ENCODE assay signal across 1 cellular context in the genomic region with DNA sequence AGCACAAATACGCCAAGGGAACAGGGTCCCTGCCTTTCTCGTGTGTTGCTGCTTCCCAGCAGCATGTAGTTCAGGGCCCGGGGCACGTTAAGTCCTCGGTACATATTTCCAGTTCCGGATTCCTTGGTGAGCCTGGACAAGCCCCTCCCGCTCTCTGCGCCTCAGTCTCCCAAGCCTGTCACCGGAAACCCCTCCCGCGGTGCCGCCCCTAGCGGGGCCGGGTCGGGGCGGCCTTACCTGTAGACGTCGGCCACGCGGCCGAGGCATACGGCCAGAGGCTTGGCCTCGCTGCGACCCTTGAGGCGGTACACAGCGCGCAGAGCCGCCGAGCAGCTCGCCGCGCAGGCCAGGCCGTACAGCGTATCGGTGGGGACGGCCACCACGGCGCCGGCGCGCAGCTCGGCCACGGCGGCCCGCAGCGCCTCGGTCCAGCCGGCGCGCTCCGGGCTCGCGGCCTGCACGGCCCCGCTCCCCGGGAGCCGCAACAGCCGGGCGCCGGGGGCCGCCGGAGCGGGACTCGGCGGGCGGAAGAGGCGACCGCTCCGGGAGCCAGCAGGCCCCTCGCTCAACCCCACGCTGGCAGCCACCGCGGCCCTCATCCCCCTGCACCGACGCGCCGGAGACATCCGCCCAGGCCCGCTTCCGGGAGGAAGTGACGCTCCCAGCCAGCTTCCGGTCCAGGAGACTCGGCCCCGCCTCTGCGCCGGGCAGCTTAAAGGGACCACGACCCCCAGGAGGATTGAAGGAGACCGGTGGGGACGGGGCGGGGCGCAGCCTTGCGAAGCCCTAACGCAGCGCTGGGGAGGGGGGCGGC.
TF ChIP-seq lines count a peak whose summit lies in the region.

Gene C1orf122, plus strand, starts transcription at position 236 of the 814 bp plus-strand sequence. CDS start 615 bp downstream, outside the sequence.
Gene YRDC, minus strand, starts transcription at position 654 of the 814 bp plus-strand sequence. Its CDS starts 28 bp downstream, at position 626.

TF ChIP-seq in GM12878, 131 proteins besides CTCF, POLR2A, EP300 and RAD21 (continued from another document and continues in another):
- TF ChIP-seq ZBTB40 (IDR thresholded peaks at IDR 0.05; ENCODE audit: borderline replicate concordance) (peak; percentile 88), MLLT1 (IDR thresholded peaks at IDR 0.05) (no peak), ZNF622 (IDR thresholded peaks at IDR 0.05) (no peak), CBX3 (IDR thresholded peaks at IDR 0.05; ENCODE audit: borderline replicate concordance, low read depth) (no peak), YBX1 (IDR thresholded peaks at IDR 0.05) (no peak), ZSCAN29 (IDR thresholded peaks at IDR 0.05) (0 out of 2 replicates have a peak, but pooled peaks have one; percentile 63), WRNIP1 (IDR thresholded peaks at IDR 0.05; ENCODE audit: borderline replicate concordance, low read depth, low read length) (no peak), EED (IDR thresholded peaks at IDR 0.05; ENCODE audit: low read depth) (no peak), JUND (IDR thresholded peaks at IDR 0.05; ENCODE audit: low read depth, low read length) (no peak), TCF12 (IDR thresholded peaks at IDR 0.05; ENCODE audit: low read depth, low read length) (no peak), CHD4 (IDR thresholded peaks at IDR 0.05) (no peak), BRCA1 (IDR thresholded peaks at IDR 0.05; ENCODE audit: low read depth, low read length) (no peak), IRF4 (IDR thresholded peaks at IDR 0.05; ENCODE audit: low read depth, low read length) (no peak), RAD51 (IDR thresholded peaks at IDR 0.05) (no peak), HDAC6 (IDR thresholded peaks at IDR 0.05; ENCODE audit: unreplicated experiment) (no peak), PRDM15 (CRISPR knock-in tag; IDR thresholded peaks at IDR 0.05) (no peak), MEF2B (IDR thresholded peaks at IDR 0.05; ENCODE audit: partially characterized antibody, poor library complexity, severe bottlenecking) (peak; percentile 35), ETV6 (conservative IDR thresholded peaks at IDR 0.05 in 1 of 2, IDR thresholded peaks at IDR 0.05 in 1 of 2; ENCODE audit: borderline replicate concordance in 1 of 2, low read depth in 1 of 2) (no peak), ELK1 (IDR thresholded peaks at IDR 0.05; ENCODE audit: low read depth, low read length) (peak; percentile 82), NFXL1 (IDR thresholded peaks at IDR 0.05; ENCODE audit: borderline replicate concordance) (no peak), ZNF207 (IDR thresholded peaks at IDR 0.05; ENCODE audit: borderline replicate concordance) (no peak), SMC3 (IDR thresholded peaks at IDR 0.05; ENCODE audit: borderline replicate concordance, low read length) (no peak), CREM (IDR thresholded peaks at IDR 0.05; ENCODE audit: low read depth) (peak; percentile 90), IRF3 (IDR thresholded peaks at IDR 0.05) (no peak), POLR2AphosphoS2 (IDR thresholded peaks at IDR 0.05; ENCODE audit: low read depth, low read length) (peak; percentile 77; the same call in 1 of the 2 replicates), NR2F1 (conservative IDR thresholded peaks at IDR 0.05) (peak; percentile 62)
- TF ChIP-seq, protein P1, sequence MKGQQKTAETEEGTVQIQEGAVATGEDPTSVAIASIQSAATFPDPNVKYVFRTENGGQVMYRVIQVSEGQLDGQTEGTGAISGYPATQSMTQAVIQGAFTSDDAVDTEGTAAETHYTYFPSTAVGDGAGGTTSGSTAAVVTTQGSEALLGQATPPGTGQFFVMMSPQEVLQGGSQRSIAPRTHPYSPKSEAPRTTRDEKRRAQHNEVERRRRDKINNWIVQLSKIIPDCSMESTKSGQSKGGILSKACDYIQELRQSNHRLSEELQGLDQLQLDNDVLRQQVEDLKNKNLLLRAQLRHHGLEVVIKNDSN (IDR thresholded peaks at IDR 0.05; ENCODE audit: borderline replicate concordance, extremely low read length, insufficient read depth, low read depth, low read length) = no peak
- TF ChIP-seq, protein P2, sequence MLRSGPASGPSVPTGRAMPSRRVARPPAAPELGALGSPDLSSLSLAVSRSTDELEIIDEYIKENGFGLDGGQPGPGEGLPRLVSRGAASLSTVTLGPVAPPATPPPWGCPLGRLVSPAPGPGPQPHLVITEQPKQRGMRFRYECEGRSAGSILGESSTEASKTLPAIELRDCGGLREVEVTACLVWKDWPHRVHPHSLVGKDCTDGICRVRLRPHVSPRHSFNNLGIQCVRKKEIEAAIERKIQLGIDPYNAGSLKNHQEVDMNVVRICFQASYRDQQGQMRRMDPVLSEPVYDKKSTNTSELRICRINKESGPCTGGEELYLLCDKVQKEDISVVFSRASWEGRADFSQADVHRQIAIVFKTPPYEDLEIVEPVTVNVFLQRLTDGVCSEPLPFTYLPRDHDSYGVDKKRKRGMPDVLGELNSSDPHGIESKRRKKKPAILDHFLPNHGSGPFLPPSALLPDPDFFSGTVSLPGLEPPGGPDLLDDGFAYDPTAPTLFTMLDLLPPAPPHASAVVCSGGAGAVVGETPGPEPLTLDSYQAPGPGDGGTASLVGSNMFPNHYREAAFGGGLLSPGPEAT (IDR thresholded peaks at IDR 0.05; ENCODE audit: low read depth) = peak; percentile 66
- TF ChIP-seq, protein P3, sequence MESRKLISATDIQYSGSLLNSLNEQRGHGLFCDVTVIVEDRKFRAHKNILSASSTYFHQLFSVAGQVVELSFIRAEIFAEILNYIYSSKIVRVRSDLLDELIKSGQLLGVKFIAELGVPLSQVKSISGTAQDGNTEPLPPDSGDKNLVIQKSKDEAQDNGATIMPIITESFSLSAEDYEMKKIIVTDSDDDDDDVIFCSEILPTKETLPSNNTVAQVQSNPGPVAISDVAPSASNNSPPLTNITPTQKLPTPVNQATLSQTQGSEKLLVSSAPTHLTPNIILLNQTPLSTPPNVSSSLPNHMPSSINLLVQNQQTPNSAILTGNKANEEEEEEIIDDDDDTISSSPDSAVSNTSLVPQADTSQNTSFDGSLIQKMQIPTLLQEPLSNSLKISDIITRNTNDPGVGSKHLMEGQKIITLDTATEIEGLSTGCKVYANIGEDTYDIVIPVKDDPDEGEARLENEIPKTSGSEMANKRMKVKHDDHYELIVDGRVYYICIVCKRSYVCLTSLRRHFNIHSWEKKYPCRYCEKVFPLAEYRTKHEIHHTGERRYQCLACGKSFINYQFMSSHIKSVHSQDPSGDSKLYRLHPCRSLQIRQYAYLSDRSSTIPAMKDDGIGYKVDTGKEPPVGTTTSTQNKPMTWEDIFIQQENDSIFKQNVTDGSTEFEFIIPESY (IDR thresholded peaks at IDR 0.05) = no peak; the same call in 1 of the 2 replicates
- TF ChIP-seq, protein P4, sequence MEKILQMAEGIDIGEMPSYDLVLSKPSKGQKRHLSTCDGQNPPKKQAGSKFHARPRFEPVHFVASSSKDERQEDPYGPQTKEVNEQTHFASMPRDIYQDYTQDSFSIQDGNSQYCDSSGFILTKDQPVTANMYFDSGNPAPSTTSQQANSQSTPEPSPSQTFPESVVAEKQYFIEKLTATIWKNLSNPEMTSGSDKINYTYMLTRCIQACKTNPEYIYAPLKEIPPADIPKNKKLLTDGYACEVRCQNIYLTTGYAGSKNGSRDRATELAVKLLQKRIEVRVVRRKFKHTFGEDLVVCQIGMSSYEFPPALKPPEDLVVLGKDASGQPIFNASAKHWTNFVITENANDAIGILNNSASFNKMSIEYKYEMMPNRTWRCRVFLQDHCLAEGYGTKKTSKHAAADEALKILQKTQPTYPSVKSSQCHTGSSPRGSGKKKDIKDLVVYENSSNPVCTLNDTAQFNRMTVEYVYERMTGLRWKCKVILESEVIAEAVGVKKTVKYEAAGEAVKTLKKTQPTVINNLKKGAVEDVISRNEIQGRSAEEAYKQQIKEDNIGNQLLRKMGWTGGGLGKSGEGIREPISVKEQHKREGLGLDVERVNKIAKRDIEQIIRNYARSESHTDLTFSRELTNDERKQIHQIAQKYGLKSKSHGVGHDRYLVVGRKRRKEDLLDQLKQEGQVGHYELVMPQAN (conservative IDR thresholded peaks at IDR 0.05) = peak; percentile 91
